Comparison of ENCODE assay signal across 8 cellular contexts in genomic region chr15:64095795-64096485, GRCh38. TPM values are rescaled to one million over a fixed set of nuclear protein-coding genes. Genes with fewer than 3 reads are reported as not detected.
DNase-seq lines count a peak whose midpoint lies in the region; ATAC-seq lines count a peak whose summit lies in the region.

TSS of gene SNX1 (plus strand) at chr15:64095982. CDS start at chr15:64096014, 32 bp downstream.

- H3K9me3 ChIP-seq in muscle layer of colon (ENCODE audit: low read length), result no peaks in the 10 kb centered on the region

- no peaks in the 10 kb centered on the region for H3K27me3 ChIP-seq in muscle layer of colon (ENCODE audit: control insufficient read depth in 1 of 2, insufficient read depth in 2 of 2, low read length in 2 of 2)

- peak within 1 kb of the TSS; percentile 100 for H3K4me3 Mint-ChIP-seq in activated T-cell treated with anti-CD3 and anti-CD28 coated beads, Interleukin-2, amount 50 U/mL, for 72 hours

- peaks cover 4% of the 10 kb centered on the region for H3K36me3 ChIP-seq in muscle layer of colon (ENCODE audit: insufficient read depth, low read length)

- peak within 1 kb of the TSS; percentile 97 for H3K27ac Mint-ChIP-seq in activated T-cell treated with anti-CD3 and anti-CD28 coated beads, Interleukin-2, amount 50 U/mL, for 72 hours

- H3K4me3 ChIP-seq in muscle layer of colon (ENCODE audit: low read depth in 1 of 2, low read length in 2 of 2), result peak within 1 kb of the TSS; percentile 66 to 86

- peak within 1 kb of the TSS; percentile 58 for H3K9ac ChIP-seq in muscle layer of colon (ENCODE audit: low read length)

- no peaks in the 10 kb centered on the region for H3K9me3 Mint-ChIP-seq in activated T-cell treated with anti-CD3 and anti-CD28 coated beads, Interleukin-2, amount 50 U/mL, for 72 hours

- DNase-seq in DMS 273 (lab: John Stamatoyannopoulos, UW; ENCODE audit: unreplicated experiment), result peak; percentile 95
- DNase-seq in LHCN-M2 (ENCODE audit: low read depth), result peak; percentile 92
- DNase-seq in RKO (ENCODE audit: low spot score), result peak; percentile 94
- DNase-seq in activated T-cell treated with anti-CD3 and anti-CD28 coated beads, Interleukin-2, amount 50 U/mL, for 72 hours, result peak; percentile 96
- peak; percentile 99 for DNase-seq in stimulated activated CD8-positive, alpha-beta memory T cell treated with anti-CD3 and anti-CD28 coated beads, Interleukin-4, amount 100 ng/mL, for 48 hours

- H3K4me1 Mint-ChIP-seq in activated T-cell treated with anti-CD3 and anti-CD28 coated beads, Interleukin-2, amount 50 U/mL, for 72 hours (ENCODE audit: low read depth), result peaks cover 66% of the 10 kb centered on the region

- peaks cover 41% of the 10 kb centered on the region for H3K4me1 ChIP-seq in muscle layer of colon (ENCODE audit: insufficient read depth, low read length)

- H3K36me3 Mint-ChIP-seq in activated T-cell treated with anti-CD3 and anti-CD28 coated beads, Interleukin-2, amount 50 U/mL, for 72 hours (ENCODE audit: insufficient read depth in 2 of 2), result peaks cover 9 to 12% of the 10 kb centered on the region in 2 donors

- H3K27ac ChIP-seq in muscle layer of colon (ENCODE audit: low read depth, low read length), result peak within 1 kb of the TSS; percentile 53

- no peaks in the 10 kb centered on the region for H3K27me3 Mint-ChIP-seq in activated T-cell treated with anti-CD3 and anti-CD28 coated beads, Interleukin-2, amount 50 U/mL, for 72 hours (ENCODE audit: low read depth)

- peak; percentile 38 for ATAC-seq in GM21723 (IDR thresholded peaks at IDR 0.05; ENCODE audit: unreplicated experiment)
- peak; percentile 70 to 71 for ATAC-seq in activated T-cell treated with anti-CD3 and anti-CD28 coated beads, Interleukin-2, amount 50 U/mL, for 72 hours (replicated peaks in 1 of 2)
- ATAC-seq in esophagus mucosa, result peak; percentile 84

RNA-seq across cellular contexts. Expression of gene SNX1, which starts in this region (rescaled TPM):
- total RNA-seq in LHCN-M2 (2014; rRNA removed) (31.5 and 42.9 TPM in 2 replicates), esophagus mucosa (76.6 TPM)
- 52.9 TPM for polyA plus RNA-seq in LHCN-M2 (2012)
- total RNA-seq in activated T-cell treated with anti-CD3 and anti-CD28 coated beads, Interleukin-2, amount 50 U/mL, for 72 hours, result 100 to 1,000 TPM; 104 to 113 TPM

Comparison
In these comparisons a context has a peak if more than half of its experiments do, and no peak if none do; other contexts are left out.
1. Peak in every context shown above with its lines: DNase-seq, ATAC-seq, H3K4me3 ChIP-seq and H3K27ac ChIP-seq.